8 cellular contexts compared by ENCODE assay signal in genomic region chr17:28370744-28371103, GRCh38. TPM values are rescaled to one million over a fixed set of nuclear protein-coding genes. Genes with fewer than 3 reads are reported as not detected.
DNase-seq lines count a peak whose midpoint lies in the region; ATAC-seq and TF ChIP-seq lines count a peak whose summit lies in the region.

No MANE protein-coding gene starts in this region.

- no peak overlapping the region for H4K8ac ChIP-seq in mesenchymal stem cell (ENCODE audit: low read length)

- TF ChIP-seq CTCF in cardiac muscle cell (IDR thresholded peaks at IDR 0.05; ENCODE audit: low read depth, low read length) (no peak), astrocyte of the spinal cord (IDR thresholded peaks at IDR 0.05; ENCODE audit: low read depth, low read length) (no peak), upper lobe of left lung (IDR thresholded peaks at IDR 0.05) (no peak)

- TF ChIP-seq POLR2A in upper lobe of left lung (IDR thresholded peaks at IDR 0.05): no peak

- H3K4me3 ChIP-seq in cardiac muscle cell: no peak overlapping the region
- H3K4me3 ChIP-seq in astrocyte of the spinal cord (ENCODE audit: low read depth, low read length): peak overlapping the region; percentile 60
- H3K4me3 ChIP-seq in mesenchymal stem cell (ENCODE audit: insufficient read depth in 1 of 2, low read depth in 1 of 2, low read length in 2 of 2): peak overlapping the region in 1 of 2 experiments; percentile 81
- H3K4me3 ChIP-seq in upper lobe of left lung: no peak overlapping the region

- H4K91ac ChIP-seq in mesenchymal stem cell (ENCODE audit: low read length): no peak overlapping the region

- no peak overlapping the region for H3K23ac ChIP-seq in mesenchymal stem cell (ENCODE audit: low read length in 2 of 2)

- no peak overlapping the region for H3K4me2 ChIP-seq in mesenchymal stem cell (ENCODE audit: low read length, poor library complexity, severe bottlenecking)

- H3K9me3 ChIP-seq in cardiac muscle cell (ENCODE audit: low read depth): no peaks in the 10 kb centered on the region
- no peaks in the 10 kb centered on the region for H3K9me3 ChIP-seq in mesenchymal stem cell (ENCODE audit: control insufficient read depth, low read length)
- H3K9me3 ChIP-seq in upper lobe of left lung: no peaks in the 10 kb centered on the region

- in situ Hi-C loops in astrocyte of the spinal cord (cut with HindIII; ENCODE audit: low sequenced_read_pairs): no loop called here

- no peak overlapping the region for H2BK12ac ChIP-seq in mesenchymal stem cell (ENCODE audit: low read length in 2 of 2)

- H2AK5ac ChIP-seq in mesenchymal stem cell (ENCODE audit: low read length, severe bottlenecking): no peak overlapping the region

- DNase-seq in cardiac muscle cell (ENCODE audit: low read depth in 1 of 2, low spot score in 1 of 2) (no peak), left ventricle myocardium superior (no peak), astrocyte of the spinal cord (ENCODE audit: low read depth, low spot score) (no peak), mesenchymal stem cell (no peak), upper lobe of left lung (no peak), NCI-H1930 (lab: John Stamatoyannopoulos, UW) (no peak)
- no peak for DNase-seq in stimulated activated CD4-positive, alpha-beta T cell treated with anti-CD3 and anti-CD28 coated beads, Interleukin-2, amount 100 ng/mL, for 24 hours

- no peaks in the 10 kb centered on the region for H3K79me1 ChIP-seq in mesenchymal stem cell (replicated peaks; ENCODE audit: low read length, poor library complexity, severe bottlenecking)

- H3K4me1 ChIP-seq in cardiac muscle cell (ENCODE audit: low read depth) (peaks cover 12% of the 10 kb centered on the region), mesenchymal stem cell (ENCODE audit: control insufficient read depth, insufficient read depth, low read depth, low read length) (peaks cover 21% of the 10 kb centered on the region), upper lobe of left lung (peaks cover 21 to 36% (median 32%) of the 10 kb centered on the region in 4 donors)

- 95% methylated on average over 1 of the region's 1 CpG for WGBS in mesenchymal stem cell
- 69 to 81% methylated on average over 1 of the region's 1 CpG for WGBS in upper lobe of left lung, 2 donors

- no peak overlapping the region for H2BK120ac ChIP-seq in mesenchymal stem cell (ENCODE audit: low read depth, low read length)

- intact Hi-C loops in left ventricle myocardium superior (cut with micrococcal nuclease): no loop called here

- H3K36me3 ChIP-seq in cardiac muscle cell: no peaks in the 10 kb centered on the region
- H3K36me3 ChIP-seq in mesenchymal stem cell (ENCODE audit: control insufficient read depth in 1 of 2, insufficient read depth in 2 of 2, low read depth in 1 of 2, low read length in 2 of 2): peaks cover 0 to 12% of the 10 kb centered on the region in 2 experiments
- H3K36me3 ChIP-seq in upper lobe of left lung: no peaks in the 10 kb centered on the region

- no peak overlapping the region for H3K18ac ChIP-seq in mesenchymal stem cell (ENCODE audit: low read depth in 1 of 2, low read length in 2 of 2)

- H3K14ac ChIP-seq in mesenchymal stem cell (ENCODE audit: low read length in 2 of 2): no peak overlapping the region

- TF ChIP-seq EP300 in upper lobe of left lung (IDR thresholded peaks at IDR 0.05): no peak

- ATAC-seq in left ventricle myocardium superior (no peak), upper lobe of left lung (ENCODE audit: low FRiP score in 2 of 2) (no peak), GM21515 (IDR thresholded peaks at IDR 0.05; ENCODE audit: unreplicated experiment) (no peak)

- H3K27ac ChIP-seq in cardiac muscle cell: peak overlapping the region; percentile 77
- H3K27ac ChIP-seq in mesenchymal stem cell (ENCODE audit: low read length, poor library complexity, severe bottlenecking): peak overlapping the region; percentile 15
- H3K27ac ChIP-seq in upper lobe of left lung: peak overlapping the region; percentile 1 to 67 (median 56)

- H2AFZ ChIP-seq in mesenchymal stem cell (ENCODE audit: low read depth, low read length): no peak overlapping the region

- H3K27me3 ChIP-seq in cardiac muscle cell (peaks cover 16% of the 10 kb centered on the region), mesenchymal stem cell (ENCODE audit: control insufficient read depth in 1 of 2, insufficient read depth in 1 of 2, low read length in 2 of 2) (peaks cover 0 to 11% of the 10 kb centered on the region in 2 experiments), upper lobe of left lung (peaks cover 0 to 8% (median 0%) of the 10 kb centered on the region in 4 donors)

- H2BK5ac ChIP-seq in mesenchymal stem cell (ENCODE audit: low read depth, low read length, poor library complexity, severe bottlenecking): no peak overlapping the region

- no peak overlapping the region for H2BK15ac ChIP-seq in mesenchymal stem cell (ENCODE audit: low read depth, poor library complexity, severe bottlenecking)

- no peak overlapping the region for H3K4ac ChIP-seq in mesenchymal stem cell (ENCODE audit: low read depth in 1 of 2, low read length in 2 of 2)

- H3K9ac ChIP-seq in mesenchymal stem cell (ENCODE audit: low read length): peak overlapping the region; percentile 33

RNA-seq across cellular contexts. Expression of gene VTN, which starts 0.6 kb away (rescaled TPM):
- total RNA-seq in cardiac muscle cell (4.3 and 5.2 TPM in 2 replicates), left ventricle myocardium superior (38.1 TPM), upper lobe of left lung (1 to 10 TPM in 4 of 6 donors, under 1 TPM in 1, not detected in 1; 0.67 to 6.4 (median 2.3) TPM)
- polyA plus RNA-seq in cardiac muscle cell: 3.4 and 5.6 TPM in 2 replicates
- 0.76 TPM for polyA plus RNA-seq in mesenchymal stem cell (2013, experiment 1 of 2)
- polyA plus RNA-seq in mesenchymal stem cell (2013, experiment 2 of 2): 0.58 TPM

RNA-seq across cellular contexts. Expression of gene SARM1, which starts 0.8 kb away (rescaled TPM):
- total RNA-seq in cardiac muscle cell (11.5 and 13.4 TPM in 2 replicates), left ventricle myocardium superior (4.2 TPM), upper lobe of left lung (10 to 100 TPM; 10.3 to 33.5 (median 13.9) TPM)
- 5.5 and 8.9 TPM in 2 replicates for polyA plus RNA-seq in cardiac muscle cell
- polyA plus RNA-seq in mesenchymal stem cell (2013, experiment 1 of 2): 4.1 TPM
- 3.9 TPM for polyA plus RNA-seq in mesenchymal stem cell (2013, experiment 2 of 2)

RNA-seq across cellular contexts. Expression of gene SEBOX, which starts 5.7 kb away (rescaled TPM):
- total RNA-seq in cardiac muscle cell (not detected in 2 replicates), left ventricle myocardium superior (not detected), upper lobe of left lung (not detected)
- polyA plus RNA-seq in cardiac muscle cell: 0.44 TPM in 1 of 2 replicates, not detected in the other
- not detected for polyA plus RNA-seq in mesenchymal stem cell (2013, experiment 1 of 2)
- not detected for polyA plus RNA-seq in mesenchymal stem cell (2013, experiment 2 of 2)

RNA-seq across cellular contexts. Expression of gene POLDIP2, which starts 13.4 kb away (rescaled TPM):
- total RNA-seq in cardiac muscle cell (124 and 164 TPM in 2 replicates), left ventricle myocardium superior (157 TPM), upper lobe of left lung (10 to 100 TPM; 50.3 to 74.5 (median 60.0) TPM)
- 141 and 147 TPM in 2 replicates for polyA plus RNA-seq in cardiac muscle cell
- polyA plus RNA-seq in mesenchymal stem cell (2013, experiment 1 of 2): 67.8 TPM
- polyA plus RNA-seq in mesenchymal stem cell (2013, experiment 2 of 2): 67.2 TPM

RNA-seq across cellular contexts. Expression of gene TNFAIP1, which starts 35.2 kb away (rescaled TPM):
- 35.4 and 56.5 TPM in 2 replicates for total RNA-seq in cardiac muscle cell
- 30.9 and 35.7 TPM in 2 replicates for polyA plus RNA-seq in cardiac muscle cell
- 32.6 TPM for total RNA-seq in left ventricle myocardium superior
- 49.4 TPM for polyA plus RNA-seq in mesenchymal stem cell (2013, experiment 1 of 2)
- polyA plus RNA-seq in mesenchymal stem cell (2013, experiment 2 of 2): 49.9 TPM
- total RNA-seq in upper lobe of left lung: 10 to 100 TPM; 27.2 to 74.3 (median 46.4) TPM

Comparison
In these comparisons a context has a peak if more than half of its experiments do, and no peak if none do; other contexts are left out.
1. H3K27ac ChIP-seq: peak in every context shown above with its lines; median percentile 77 in cardiac muscle cell; 56 in upper lobe of left lung; 15 in mesenchymal stem cell.